Comparison of ENCODE assay signal across 21 cellular contexts in the genomic region with DNA sequence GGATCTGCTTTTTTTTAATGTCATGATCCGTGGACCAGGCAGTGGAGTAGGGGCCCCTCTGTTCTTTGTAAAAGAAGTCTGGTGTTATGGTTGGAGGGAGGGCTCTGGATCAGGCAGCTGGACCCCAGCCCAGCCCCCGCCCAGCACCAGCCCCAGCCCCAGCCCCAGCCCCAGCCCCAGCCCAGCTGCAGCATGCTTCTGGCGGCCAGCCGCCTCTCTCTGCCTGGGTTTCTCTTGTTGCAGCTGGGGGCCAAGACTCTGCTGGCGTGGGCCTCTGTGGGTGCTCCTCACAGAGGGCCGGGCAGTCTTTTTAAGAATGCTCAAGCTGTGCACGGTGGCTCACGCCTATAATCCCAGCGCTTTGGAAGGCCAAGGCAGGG. TPM values are rescaled to one million over a fixed set of nuclear protein-coding genes. Genes with fewer than 3 reads are reported as not detected.
A peak's percentile ranks its signal among the peaks of the same experiment; 100 is the strongest.
DNase-seq lines count a peak whose midpoint lies in the region; FAIRE-seq and TF ChIP-seq lines count a peak whose summit lies in the region.
"Had no signal": no experiment of that assay in that cellular context is flagged by ENCODE, and none has a peak within 500 bp of the region (broad histone marks: within the 10 kb centered on the region; RNA-seq: fewer than 3 reads in every experiment).

No MANE protein-coding gene starts in this region.

- no peaks in the 10 kb centered on the region for H3K9me2 ChIP-seq in hepatocyte (replicated peaks; ENCODE audit: insufficient read depth)

- H3K4me3 ChIP-seq in BE2C (ENCODE audit: low read depth, low read length) (no peak overlapping the region), hepatocyte (no peak overlapping the region), testis (no peak overlapping the region), small intestine (ENCODE audit: low read depth in 1 of 2, low read length in 2 of 2) (no peak overlapping the region)

- FAIRE-seq in small intestine (lab: Jason Lieb, UNC): no peak
- FAIRE-seq: A204.1, GM12891, GM18507, H1 had no signal

- H3K9me3 ChIP-seq in BE2C: no peaks in the 10 kb centered on the region
- no peaks in the 10 kb centered on the region for H3K9me3 ChIP-seq in hepatocyte (ENCODE audit: low read depth)
- H3K9me3 ChIP-seq in testis: no peaks in the 10 kb centered on the region
- no peaks in the 10 kb centered on the region for H3K9me3 ChIP-seq in small intestine (ENCODE audit: control insufficient read depth, low read depth)

- intact Hi-C loops in testis (cut with DNase I; ENCODE audit: low total_unique reads): no loop called here

- no peak overlapping the region for H2AFZ ChIP-seq in hepatocyte

- H3K36me3 ChIP-seq in BE2C (peaks cover 48% of the 10 kb centered on the region), hepatocyte (replicated peaks; ENCODE audit: insufficient read depth, low read depth) (no peaks in the 10 kb centered on the region), testis (ENCODE audit: low read depth, missing control alignments) (no peaks in the 10 kb centered on the region), small intestine (ENCODE audit: control insufficient read depth in 2 of 2, insufficient read depth in 2 of 2, low read length in 2 of 2) (peaks cover 2 to 13% of the 10 kb centered on the region in 2 donors)

- H3K27ac ChIP-seq in hepatocyte (peak overlapping the region; percentile 46), testis (no peak overlapping the region), small intestine (ENCODE audit: low read depth in 1 of 2, low read length in 1 of 2) (no peak overlapping the region)

- H4K20me1 ChIP-seq in hepatocyte (ENCODE audit: insufficient read depth, poor library complexity, severe bottlenecking): peaks cover 41% of the 10 kb centered on the region

- WGBS in hepatocyte (ENCODE audit: low lambda C conversion rate, missing lambda C conversion rate): 61% methylated on average over 9 of the region's 9 CpGs
- WGBS in testis, 2 donors: 93 to 100% methylated on average over 3 to 9 of the region's 9 CpGs
- WGBS in small intestine, 3 donors: 75 to 95% (median 89%) methylated on average over 8 to 9 of the region's 9 CpGs

- TF ChIP-seq POLR2A in testis (IDR thresholded peaks at IDR 0.05): no peak

- H3K36me3 Mint-ChIP-seq in brain: peaks cover 26% of the 10 kb centered on the region

- H3K9me3 Mint-ChIP-seq in brain: no peaks in the 10 kb centered on the region

- H3K4me2 ChIP-seq in hepatocyte: peak overlapping the region; percentile 48

- peaks cover 24% of the 10 kb centered on the region for H3K4me1 Mint-ChIP-seq in brain

- peaks cover 93% of the 10 kb centered on the region for H3K79me2 ChIP-seq in hepatocyte

- H3K4me3 Mint-ChIP-seq in brain: no peak overlapping the region

- peak overlapping the region in 3 of 5 experiments; percentile 33 to 83 (median 67) for H3K27ac Mint-ChIP-seq in brain

- DNase-seq in BE2C: peak; percentile 59
- DNase-seq in hepatocyte (ENCODE audit: low spot score): no peak
- DNase-seq in putamen (ENCODE audit: low spot score): peak; percentile 55
- no peak for DNase-seq in activated effector memory CD4-positive, alpha-beta T cell treated with Interleukin-2 at 50 U/mL for 16 hours
- no peak for DNase-seq in activated naive CD4-positive, alpha-beta T cell (lab: John Stamatoyannopoulos, UW)
- no peak for DNase-seq in testis
- DNase-seq in small intestine: no peak
- DNase-seq: DMS 273 treated with DMSO at 0.1 percent for 48 hours; GF-D8; MV-4-11; NCI-H1417 treated with DMSO at 0.1 percent for 48 hours; NCI-H1930; NCI-H2171; NCI-H446; NK-92 treated with Interleukin-12 subunit alpha and Interleukin-12 subunit beta, amount 100 ng/mL, for 24 hours; RPMI8226 had no signal

- TF ChIP-seq CTCF in BE2C (IDR thresholded peaks at IDR 0.05; ENCODE audit: low read depth, low read length) (no peak), brain (conservative IDR thresholded peaks at IDR 0.05) (no peak), hepatocyte (IDR thresholded peaks at IDR 0.05; ENCODE audit: poor library complexity) (no peak), testis (IDR thresholded peaks at IDR 0.05) (no peak)

- no peaks in the 10 kb centered on the region for H3K27me3 Mint-ChIP-seq in brain

- no peaks in the 10 kb centered on the region for H3K27me3 ChIP-seq in BE2C
- no peaks in the 10 kb centered on the region for H3K27me3 ChIP-seq in hepatocyte
- no peaks in the 10 kb centered on the region for H3K27me3 ChIP-seq in testis
- H3K27me3 ChIP-seq in small intestine (ENCODE audit: control insufficient read depth in 2 of 2, insufficient read depth in 2 of 2, low read length in 2 of 2): no peaks in the 10 kb centered on the region

- peaks cover 6% of the 10 kb centered on the region for H3K4me1 ChIP-seq in BE2C
- peaks cover 18% of the 10 kb centered on the region for H3K4me1 ChIP-seq in hepatocyte (ENCODE audit: insufficient read depth)
- H3K4me1 ChIP-seq in testis: peaks cover 6% of the 10 kb centered on the region
- no peaks in the 10 kb centered on the region for H3K4me1 ChIP-seq in small intestine (ENCODE audit: control insufficient read depth in 2 of 2, insufficient read depth in 1 of 2, low read depth in 1 of 2, low read length in 1 of 2)

RNA-seq across cellular contexts. Expression of gene DOT1L, which starts 17.9 kb away (rescaled TPM):
- 84.6 TPM for polyA plus RNA-seq in BE2C (2012; ENCODE audit: insufficient read depth, insufficient read length, low read depth)
- polyA plus RNA-seq in brain (ENCODE audit: insufficient read depth, low read depth, low replicate concordance) (23.7 TPM), hepatocyte (9.1 and 10.7 TPM in 2 replicates), testis (ENCODE audit: insufficient read depth, low read depth, low replicate concordance) (183 TPM), small intestine (10 to 100 TPM; 15.1 to 22.8 (median 18.2) TPM)
- total RNA-seq in hepatocyte (6.9 and 9.5 TPM in 2 replicates), testis (100 to 1,000 TPM; 128 to 147 TPM)

RNA-seq across cellular contexts. Expression of gene AP3D1, which starts 30.2 kb away (rescaled TPM):
- 254 TPM for polyA plus RNA-seq in BE2C (2012; ENCODE audit: insufficient read depth, insufficient read length, low read depth)
- 150 TPM for polyA plus RNA-seq in brain (ENCODE audit: insufficient read depth, low read depth, low replicate concordance)
- 92.2 and 102 TPM in 2 replicates for total RNA-seq in hepatocyte
- 108 and 109 TPM in 2 replicates for polyA plus RNA-seq in hepatocyte
- total RNA-seq in testis: 100 to 1,000 TPM; 201 to 204 TPM
- 134 TPM for polyA plus RNA-seq in testis (ENCODE audit: insufficient read depth, low read depth, low replicate concordance)
- polyA plus RNA-seq in small intestine: 10 to 100 TPM; 68.1 to 90.4 (median 89.4) TPM

RNA-seq across cellular contexts. Expression of gene PLEKHJ1, which starts 54.5 kb away (rescaled TPM):
- polyA plus RNA-seq in BE2C (2012; ENCODE audit: insufficient read depth, insufficient read length, low read depth): 120 TPM
- 124 TPM for polyA plus RNA-seq in brain (ENCODE audit: insufficient read depth, low read depth, low replicate concordance)
- 142 and 165 TPM in 2 replicates for total RNA-seq in hepatocyte
- 190 and 207 TPM in 2 replicates for polyA plus RNA-seq in hepatocyte
- total RNA-seq in testis: 100 to 1,000 TPM; 126 to 153 TPM
- 111 TPM for polyA plus RNA-seq in testis (ENCODE audit: insufficient read depth, low read depth, low replicate concordance)
- polyA plus RNA-seq in small intestine: 100 to 1,000 TPM; 269 to 307 (median 286) TPM

RNA-seq across cellular contexts. Expression of gene SF3A2, which starts 55.0 kb away (rescaled TPM):
- polyA plus RNA-seq in BE2C (2012; ENCODE audit: insufficient read depth, insufficient read length, low read depth): 329 TPM
- polyA plus RNA-seq in brain (ENCODE audit: insufficient read depth, low read depth, low replicate concordance): 300 TPM
- total RNA-seq in hepatocyte: 17.9 and 21.2 TPM in 2 replicates
- 75.3 and 81.1 TPM in 2 replicates for polyA plus RNA-seq in hepatocyte
- 100 to 1,000 TPM; 102 to 122 TPM for total RNA-seq in testis
- 117 TPM for polyA plus RNA-seq in testis (ENCODE audit: insufficient read depth, low read depth, low replicate concordance)
- 10 to 100 TPM; 31.8 to 45.5 (median 35.1) TPM for polyA plus RNA-seq in small intestine

Comparison
In these comparisons a context has a peak if more than half of its experiments do, and no peak if none do; other contexts are left out.
1. DNase-seq: peak in BE2C (single experiment) and putamen (single experiment); none in hepatocyte (single experiment), activated effector memory CD4-positive, alpha-beta T cell treated with Interleukin-2 at 50 U/mL for 16 hours (single experiment), activated naive CD4-positive, alpha-beta T cell (0 of 4), testis (single experiment) and small intestine (single experiment).